In the genomic region with DNA sequence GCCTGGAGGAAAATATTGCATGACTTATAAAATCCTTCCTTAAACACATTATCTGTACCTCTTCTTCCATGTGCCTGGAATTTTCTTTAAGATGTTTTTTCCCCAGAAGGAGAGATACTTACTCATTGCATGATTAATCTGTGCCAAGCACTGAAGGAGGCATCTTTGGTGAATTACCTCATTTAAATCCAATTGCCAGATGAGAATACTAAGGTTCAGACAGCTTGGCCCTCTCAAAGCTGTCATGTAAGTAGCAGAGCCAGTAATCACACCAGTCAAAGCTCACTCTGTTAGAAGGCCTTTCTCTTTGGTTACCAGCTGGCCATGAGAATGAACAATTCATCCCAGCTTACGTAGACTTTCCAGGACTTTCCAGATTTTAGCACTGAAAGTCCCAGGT, we compare ENCODE assay signal across 17 cellular contexts.
DNase-seq lines count a peak whose midpoint lies in the region; ATAC-seq, FAIRE-seq and TF ChIP-seq lines count a peak whose summit lies in the region.
"Had no signal": no experiment of that assay in that cellular context is flagged by ENCODE, and none has a peak within 500 bp of the region (broad histone marks: within the 10 kb centered on the region; RNA-seq: fewer than 3 reads in every experiment).

No MANE protein-coding gene starts in this region.

- H3K27ac ChIP-seq in mammary epithelial cell (ENCODE audit: insufficient read depth, low read depth, low read length) (no peak overlapping the region), vagina (peak overlapping the region; percentile 53), HepG2 (ENCODE audit: extremely low read length, insufficient read depth, low read length) (no peak overlapping the region)
- H3K27ac ChIP-seq: 22Rv1, left lung, tibial nerve had no signal

- H3K27ac Mint-ChIP-seq in MCF 10A (ENCODE audit: low read depth, unreplicated experiment) = no peak overlapping the region

- no peak for FAIRE-seq in HepG2 (lab: Jason Lieb, UNC)
- FAIRE-seq: frontal cortex, TTC549 had no signal

- H3K4me3 ChIP-seq in mammary epithelial cell (replicated peaks in 1 of 3; ENCODE audit: insufficient read depth in 1 of 3, low read depth in 2 of 3, low read length in 3 of 3) (no peak overlapping the region), vagina (no peak overlapping the region), HepG2 (replicated peaks in 1 of 3; ENCODE audit: insufficient read depth in 1 of 3, low read depth in 2 of 3, low read length in 3 of 3) (no peak overlapping the region)
- H3K4me3 ChIP-seq: left lung, tibial nerve had no signal

- no peak for TF ChIP-seq CTCF in mammary epithelial cell (conservative IDR thresholded peaks at IDR 0.05 in 1 of 2, IDR thresholded peaks at IDR 0.05 in 1 of 2; ENCODE audit: extremely low read depth in 1 of 2, insufficient read depth in 1 of 2, low read depth in 1 of 2, low read length in 2 of 2)
- TF ChIP-seq CTCF in MCF 10A (IDR thresholded peaks at IDR 0.05; ENCODE audit: unreplicated experiment) = no peak
- no peak for TF ChIP-seq CTCF in vagina (IDR thresholded peaks at IDR 0.05)
- no peak for TF ChIP-seq CTCF in HepG2 (CRISPR knock-in tag; IDR thresholded peaks at IDR 0.05)

- H2AFZ ChIP-seq in mammary epithelial cell (ENCODE audit: low read depth, low read length) (no peak overlapping the region), HepG2 (ENCODE audit: low read length) (no peak overlapping the region)

- intact Hi-C loops in mammary epithelial cell (cut with micrococcal nuclease) (no loop called here), MCF 10A (cut with micrococcal nuclease) (no loop called here), vagina (cut with DNase I) (no loop called here), HepG2 (cut with micrococcal nuclease; ENCODE audit: unreplicated experiment) (no loop called here)

- TF ChIP-seq RAD21 in HepG2 (CRISPR knock-in tag; IDR thresholded peaks at IDR 0.05) = no peak

- H3K9me3 Mint-ChIP-seq in MCF 10A (ENCODE audit: unreplicated experiment) = no peaks in the 10 kb centered on the region
- H3K9me3 Mint-ChIP-seq: neural crest cell had no signal

- H3K36me3 Mint-ChIP-seq in MCF 10A (ENCODE audit: insufficient read depth, unreplicated experiment) = no peaks in the 10 kb centered on the region

- TF ChIP-seq POLR2A in vagina (IDR thresholded peaks at IDR 0.05) = no peak
- TF ChIP-seq POLR2A in HepG2 (IDR thresholded peaks at IDR 0.05; ENCODE audit: insufficient read depth in 1 of 2, low read depth in 2 of 2, low read length in 2 of 2) = no peak

- H3K4me1 ChIP-seq in mammary epithelial cell (ENCODE audit: insufficient read depth, low read length) (no peaks in the 10 kb centered on the region), vagina (peaks cover 54% of the 10 kb centered on the region), HepG2 (ENCODE audit: insufficient read depth, low read length) (no peaks in the 10 kb centered on the region)

- H3K9ac ChIP-seq in mammary epithelial cell (ENCODE audit: insufficient read depth, low read length) (no peak overlapping the region), HepG2 (ENCODE audit: insufficient read depth, low read depth, low read length) (no peak overlapping the region)

- BruUV-seq in mammary epithelial cell (replicated peaks; lab: Mats Ljungman, UMichigan) (no TSS peak), MCF 10A (replicated peaks; lab: Mats Ljungman, UMichigan) (no TSS peak), HepG2 (replicated peaks; lab: Mats Ljungman, UMichigan) (no TSS peak)

- dilution Hi-C loops in mammary epithelial cell (cut with HindIII; ENCODE audit: low sequenced_read_pairs) = no loop called here

- H4K20me1 ChIP-seq in mammary epithelial cell (ENCODE audit: insufficient read depth, low read length) = no peaks in the 10 kb centered on the region
- H4K20me1 ChIP-seq in HepG2 (ENCODE audit: insufficient read depth, low read length) = no peaks in the 10 kb centered on the region

- H3K9me3 ChIP-seq in mammary epithelial cell (replicated peaks; ENCODE audit: insufficient read depth, low read length) = no peaks in the 10 kb centered on the region
- H3K9me3 ChIP-seq in vagina = no peaks in the 10 kb centered on the region
- H3K9me3 ChIP-seq in HepG2 (ENCODE audit: low read length) = no peaks in the 10 kb centered on the region
- H3K9me3 ChIP-seq: left lung, tibial nerve had no signal

- no peaks in the 10 kb centered on the region for H3K36me3 ChIP-seq in mammary epithelial cell (ENCODE audit: insufficient read depth, low read length)
- no peaks in the 10 kb centered on the region for H3K36me3 ChIP-seq in vagina
- H3K36me3 ChIP-seq in HepG2 (replicated peaks in 1 of 2; ENCODE audit: control insufficient read depth in 1 of 2, insufficient read depth in 2 of 2, low read length in 2 of 2) = no peaks in the 10 kb centered on the region
- H3K36me3 ChIP-seq: left lung, tibial nerve had no signal

- H3K27me3 ChIP-seq in mammary epithelial cell (ENCODE audit: insufficient read depth, low read length) (no peaks in the 10 kb centered on the region), vagina (no peaks in the 10 kb centered on the region), HepG2 (ENCODE audit: control insufficient read depth in 1 of 2, insufficient read depth in 2 of 2, low read length in 2 of 2) (peaks cover 1 to 3% of the 10 kb centered on the region in 2 experiments; a peak in 1 of 5 replicates)
- H3K27me3 ChIP-seq: left lung, tibial nerve had no signal

- DNase-seq in mammary epithelial cell (peak; percentile 26), MCF 10A (ENCODE audit: unreplicated experiment) (no peak), dedifferentiated amniotic fluid mesenchymal stem cell (ENCODE audit: extremely low spot score) (peak; percentile 61), iris pigment epithelial cell (ENCODE audit: low read depth) (peak; percentile 70), vagina (ENCODE audit: extremely low spot score in 2 of 2) (peak in 1 of 2 donors; percentile 22), GOT3 (lab: John Stamatoyannopoulos, UW) (no peak), HepG2 (ENCODE audit: low spot score) (no peak)
- DNase-seq: activated naive CD4-positive, alpha-beta T cell; COR-L47; left lung; NCI-H1048 had no signal

- 100% methylated on average over 1 of the region's 1 CpG for WGBS in mammary epithelial cell (ENCODE audit: low coverage, missing lambda C conversion rate)
- 29% methylated on average over 1 of the region's 1 CpG for WGBS in HepG2 (ENCODE audit: low lambda C conversion rate)

- H3K27me3 Mint-ChIP-seq in MCF 10A (ENCODE audit: insufficient read depth, unreplicated experiment) = no peaks in the 10 kb centered on the region

- in situ Hi-C loops in mammary epithelial cell (cut with MboI; ENCODE audit: low sequenced_read_pairs in 2 of 2) (no loop called here), HepG2 (cut with HindIII; ENCODE audit: extremely low pct_ligation_motif_present, low pct_unique_long_range_greater_than_20kb) (no loop called here)

- POLR2A ChIA-PET in MCF 10A (lab: Yijun Ruan, JAX) (interaction anchor here (1.0 to 1.1 kb wide), 2 partner anchors 9 to 21 kb away, joined by 3 to 4 read pairs; no protein-coding TSS in a partner anchor), HepG2 (lab: Yijun Ruan, JAX) (no interaction called here)

- H3K4me1 Mint-ChIP-seq in MCF 10A (ENCODE audit: insufficient read depth, unreplicated experiment) = no peaks in the 10 kb centered on the region

- ATAC-seq in HepG2 = no peak
- no peak for ATAC-seq in HG03196 (IDR thresholded peaks at IDR 0.05; ENCODE audit: unreplicated experiment)
- ATAC-seq: left lung had no signal

- CTCF ChIA-PET in mammary epithelial cell (lab: Charles Lee; ENCODE audit: low non-redundant PET) = no interaction called here
- CTCF ChIA-PET in MCF 10A (lab: Yijun Ruan, JAX) = interaction anchor here (0.6 kb wide), 1 partner anchor 196 kb away, joined by 4 read pairs; no protein-coding TSS in a partner anchor
- CTCF ChIA-PET in HepG2 (lab: Yijun Ruan, JAX; ENCODE audit: low intra/inter-chr PET ratio, low total read pairs) = no interaction called here

- H3K4me2 ChIP-seq in mammary epithelial cell (ENCODE audit: insufficient read depth, low read depth, low read length) = no peak overlapping the region
- no peak overlapping the region for H3K4me2 ChIP-seq in HepG2 (ENCODE audit: low read depth, low read length)

- no peaks in the 10 kb centered on the region for H3K79me2 ChIP-seq in mammary epithelial cell (ENCODE audit: insufficient read depth, low read length)
- no peaks in the 10 kb centered on the region for H3K79me2 ChIP-seq in HepG2 (ENCODE audit: insufficient read depth, low read length)

- no peak overlapping the region for H3K4me3 Mint-ChIP-seq in MCF 10A (ENCODE audit: unreplicated experiment)
- H3K4me3 Mint-ChIP-seq: neural crest cell had no signal

- no peak for TF ChIP-seq EP300 in HepG2 (IDR thresholded peaks at IDR 0.05; ENCODE audit: low read depth in 2 of 2, low read length in 2 of 2)
- no peak for TF ChIP-seq EP300 in HepG2 (CRISPR knock-in tag; IDR thresholded peaks at IDR 0.05; ENCODE audit: borderline replicate concordance)

TF ChIP-seq in HepG2, 621 proteins besides CTCF, POLR2A, EP300 and RAD21 (continues in another document):
- no peak for TF ChIP-seq NFE2L1 (CRISPR knock-in tag; IDR thresholded peaks at IDR 0.05; ENCODE audit: borderline replicate concordance)
- TF ChIP-seq ELF4 (CRISPR knock-in tag; IDR thresholded peaks at IDR 0.05; ENCODE audit: borderline replicate concordance) = no peak
- TF ChIP-seq SYNCRIP (IDR thresholded peaks at IDR 0.05; ENCODE audit: insufficient read depth, low read depth, low read length) = no peak
- no peak for TF ChIP-seq TOPORS (CRISPR knock-in tag; IDR thresholded peaks at IDR 0.05)
- TF ChIP-seq, protein P1, sequence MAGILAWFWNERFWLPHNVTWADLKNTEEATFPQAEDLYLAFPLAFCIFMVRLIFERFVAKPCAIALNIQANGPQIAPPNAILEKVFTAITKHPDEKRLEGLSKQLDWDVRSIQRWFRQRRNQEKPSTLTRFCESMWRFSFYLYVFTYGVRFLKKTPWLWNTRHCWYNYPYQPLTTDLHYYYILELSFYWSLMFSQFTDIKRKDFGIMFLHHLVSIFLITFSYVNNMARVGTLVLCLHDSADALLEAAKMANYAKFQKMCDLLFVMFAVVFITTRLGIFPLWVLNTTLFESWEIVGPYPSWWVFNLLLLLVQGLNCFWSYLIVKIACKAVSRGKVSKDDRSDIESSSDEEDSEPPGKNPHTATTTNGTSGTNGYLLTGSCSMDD (CRISPR knock-in tag; IDR thresholded peaks at IDR 0.05) = no peak
- no peak for TF ChIP-seq ZNF138 (CRISPR knock-in tag; IDR thresholded peaks at IDR 0.05; ENCODE audit: low read depth)
- no peak for TF ChIP-seq NR1H2 (CRISPR knock-in tag; IDR thresholded peaks at IDR 0.05; ENCODE audit: borderline replicate concordance, low read depth)
- TF ChIP-seq ISX (CRISPR knock-in tag; conservative IDR thresholded peaks at IDR 0.05) = no peak
- no peak for TF ChIP-seq ZNF225 (CRISPR knock-in tag; IDR thresholded peaks at IDR 0.05)
- no peak for TF ChIP-seq RFX5 (IDR thresholded peaks at IDR 0.05; ENCODE audit: low read depth, low read length)
- no peak for TF ChIP-seq SP2 (CRISPR knock-in tag; IDR thresholded peaks at IDR 0.05)

Comparison
In these comparisons a context has a peak if more than half of its experiments do, and no peak if none do; other contexts are left out.
1. DNase-seq: peak in mammary epithelial cell (single experiment), dedifferentiated amniotic fluid mesenchymal stem cell (single experiment) and iris pigment epithelial cell (single experiment); none in MCF 10A (single experiment), GOT3 (single experiment) and HepG2 (single experiment).